19 cellular contexts compared by ENCODE assay signal in genomic region chr4:30755306-30755705, GRCh38. TPM values are rescaled to one million over a fixed set of nuclear protein-coding genes. Genes with fewer than 3 reads are reported as not detected.
DNase-seq lines count a peak whose midpoint lies in the region; ATAC-seq and TF ChIP-seq lines count a peak whose summit lies in the region.
"Had no signal": no experiment of that assay in that cellular context is flagged by ENCODE, and none has a peak within 500 bp of the region (broad histone marks: within the 10 kb centered on the region; RNA-seq: fewer than 3 reads in every experiment).

No MANE protein-coding gene starts in this region.

- peak overlapping the region; percentile 68 for H2BK15ac ChIP-seq in mesenchymal stem cell (ENCODE audit: low read depth, poor library complexity, severe bottlenecking)

- H3K4me2 ChIP-seq in SK-N-SH = no peak overlapping the region
- H3K4me2 ChIP-seq in mesenchymal stem cell (ENCODE audit: low read length, poor library complexity, severe bottlenecking) = no peak overlapping the region
- H3K4me2 ChIP-seq: GM23338 had no signal

- ATAC-seq in SK-N-SH treated with all-trans-retinoic acid at 6 μM for 48 hours = no peak
- ATAC-seq in stimulated activated memory B cell treated with anti-CD40 and anti-IgM and Interleukin-4, amounts not matched to agents 10 μg/mL and 1 μg/mL and 100 μg/mL, for 72 hours = no peak
- ATAC-seq: GM12878, GM23338, K562 had no signal

- H2AFZ ChIP-seq in SK-N-SH (ENCODE audit: low read depth) (0 out of 2 replicates have a peak overlapping the region, but pooled peaks have one; percentile 8), mesenchymal stem cell (ENCODE audit: low read depth, low read length) (no peak overlapping the region)
- H2AFZ ChIP-seq: GM23338 had no signal

- H3K27ac Mint-ChIP-seq in chondrocyte (ENCODE audit: unreplicated experiment) = peak overlapping the region; percentile 55
- no peak overlapping the region for H3K27ac Mint-ChIP-seq in stimulated activated memory B cell treated with anti-CD40 and anti-IgM and Interleukin-4, amounts not matched to agents 10 μg/mL and 1 μg/mL and 100 μg/mL, for 72 hours
- H3K27ac Mint-ChIP-seq: CD4-positive, alpha-beta T cell; GM23338 had no signal

- no peaks in the 10 kb centered on the region for H3K9me2 ChIP-seq in SK-N-SH

- H3K9me3 Mint-ChIP-seq in chondrocyte (ENCODE audit: low read depth) = no peaks in the 10 kb centered on the region
- no peaks in the 10 kb centered on the region for H3K9me3 Mint-ChIP-seq in stimulated activated memory B cell treated with anti-CD40 and anti-IgM and Interleukin-4, amounts not matched to agents 10 μg/mL and 1 μg/mL and 100 μg/mL, for 72 hours
- H3K9me3 Mint-ChIP-seq: GM23338 had no signal

- no peak for TF ChIP-seq CTCF in SK-N-SH (IDR thresholded peaks at IDR 0.05)
- TF ChIP-seq CTCF in chondrocyte (IDR thresholded peaks at IDR 0.05) = no peak
- no peak for TF ChIP-seq CTCF in GM10266 (IDR thresholded peaks at IDR 0.05; ENCODE audit: control insufficient read depth, insufficient read depth, low read depth, missing control alignments)

- H3K9ac ChIP-seq in SK-N-SH (no peak overlapping the region), mesenchymal stem cell (ENCODE audit: low read length) (no peak overlapping the region)

- H3K9me3 ChIP-seq in SK-N-SH (no peaks in the 10 kb centered on the region), mesenchymal stem cell (ENCODE audit: control insufficient read depth, low read length) (no peaks in the 10 kb centered on the region)
- H3K9me3 ChIP-seq: BE2C had no signal

- H4K91ac ChIP-seq in mesenchymal stem cell (ENCODE audit: low read length) = no peak overlapping the region

- no peak overlapping the region for H3K23ac ChIP-seq in mesenchymal stem cell (ENCODE audit: low read length in 2 of 2)

- H2BK120ac ChIP-seq in mesenchymal stem cell (ENCODE audit: low read depth, low read length) = peak overlapping the region; percentile 45

- H3K4me3 ChIP-seq in SK-N-SH (ENCODE audit: low read depth in 2 of 2, low read length in 1 of 2) (no peak overlapping the region), mesenchymal stem cell (ENCODE audit: insufficient read depth in 1 of 2, low read depth in 1 of 2, low read length in 2 of 2) (no peak overlapping the region)
- H3K4me3 ChIP-seq: GM12878, GM23338, K562 had no signal

- no peak overlapping the region for H3K4me3 Mint-ChIP-seq in chondrocyte (ENCODE audit: unreplicated experiment)
- H3K4me3 Mint-ChIP-seq in stimulated activated memory B cell treated with anti-CD40 and anti-IgM and Interleukin-4, amounts not matched to agents 10 μg/mL and 1 μg/mL and 100 μg/mL, for 72 hours = no peak overlapping the region
- H3K4me3 Mint-ChIP-seq: CD4-positive, alpha-beta T cell; GM23338 had no signal

- no peak overlapping the region for H4K8ac ChIP-seq in mesenchymal stem cell (ENCODE audit: low read length)

- H2AK5ac ChIP-seq in mesenchymal stem cell (ENCODE audit: low read length, severe bottlenecking) = peak overlapping the region; percentile 35

- no peaks in the 10 kb centered on the region for H3K27me3 Mint-ChIP-seq in chondrocyte (ENCODE audit: low read depth)
- H3K27me3 Mint-ChIP-seq in stimulated activated memory B cell treated with anti-CD40 and anti-IgM and Interleukin-4, amounts not matched to agents 10 μg/mL and 1 μg/mL and 100 μg/mL, for 72 hours = no peaks in the 10 kb centered on the region
- H3K27me3 Mint-ChIP-seq: CD4-positive, alpha-beta T cell had no signal

- CTCF ChIA-PET in SK-N-SH (lab: Yijun Ruan, JAX) = no interaction called here

- H3K14ac ChIP-seq in mesenchymal stem cell (ENCODE audit: low read length in 2 of 2) = no peak overlapping the region

- H3F3A ChIP-seq in SK-N-SH (replicated peaks; ENCODE audit: insufficient read depth) = no peaks in the 10 kb centered on the region

- no peaks in the 10 kb centered on the region for H4K20me1 ChIP-seq in SK-N-SH (ENCODE audit: insufficient read depth)

- no peak for TF ChIP-seq RAD21 in SK-N-SH (IDR thresholded peaks at IDR 0.05; ENCODE audit: low read length)

- no peak overlapping the region for H2BK5ac ChIP-seq in mesenchymal stem cell (ENCODE audit: low read depth, low read length, poor library complexity, severe bottlenecking)

- H3K79me2 ChIP-seq in SK-N-SH (ENCODE audit: insufficient read depth) = no peaks in the 10 kb centered on the region

- no peaks in the 10 kb centered on the region for H3K27me3 ChIP-seq in SK-N-SH (ENCODE audit: insufficient read depth)
- H3K27me3 ChIP-seq in mesenchymal stem cell (ENCODE audit: control insufficient read depth in 1 of 2, insufficient read depth in 1 of 2, low read length in 2 of 2) = no peaks in the 10 kb centered on the region
- H3K27me3 ChIP-seq: BE2C had no signal

- H3K27ac ChIP-seq in SK-N-SH (ENCODE audit: low read depth in 2 of 2, low read length in 1 of 2) = no peak overlapping the region
- no peak overlapping the region for H3K27ac ChIP-seq in mesenchymal stem cell (ENCODE audit: low read length, poor library complexity, severe bottlenecking)
- H3K27ac ChIP-seq: 22Rv1 had no signal

- H3K18ac ChIP-seq in mesenchymal stem cell (ENCODE audit: low read depth in 1 of 2, low read length in 2 of 2) = peak overlapping the region; percentile 64 to 78

- POLR2A ChIA-PET in SK-N-SH (lab: Yijun Ruan, JAX) = no interaction called here

- no peaks in the 10 kb centered on the region for H3K4me1 Mint-ChIP-seq in chondrocyte (ENCODE audit: low read depth)
- no peaks in the 10 kb centered on the region for H3K4me1 Mint-ChIP-seq in stimulated activated memory B cell treated with anti-CD40 and anti-IgM and Interleukin-4, amounts not matched to agents 10 μg/mL and 1 μg/mL and 100 μg/mL, for 72 hours
- H3K4me1 Mint-ChIP-seq: GM23338 had no signal

- no peak overlapping the region for H3K4ac ChIP-seq in mesenchymal stem cell (ENCODE audit: low read depth in 1 of 2, low read length in 2 of 2)

- H3K36me3 Mint-ChIP-seq in chondrocyte (ENCODE audit: low read depth) = no peaks in the 10 kb centered on the region
- no peaks in the 10 kb centered on the region for H3K36me3 Mint-ChIP-seq in stimulated activated memory B cell treated with anti-CD40 and anti-IgM and Interleukin-4, amounts not matched to agents 10 μg/mL and 1 μg/mL and 100 μg/mL, for 72 hours

- peak overlapping the region; percentile 45 to 82 for H2BK12ac ChIP-seq in mesenchymal stem cell (ENCODE audit: low read length in 2 of 2)

- no peak for DNase-seq in SK-N-SH
- DNase-seq in chondrocyte (ENCODE audit: low spot score) = no peak
- DNase-seq in mesenchymal stem cell = peak; percentile 52
- DNase-seq in SHP77 (lab: John Stamatoyannopoulos, UW) = no peak
- DNase-seq in GM10266 (ENCODE audit: extremely low spot score) = no peak
- DNase-seq in SKM-1 (lab: John Stamatoyannopoulos, UW; ENCODE audit: unreplicated experiment) = no peak
- DNase-seq: BE2C; Calu3; CD4-positive, alpha-beta T cell; NCI-H1436 treated with DMSO at 0.1 percent for 48 hours; NCI-H2029 treated with DMSO at 0.1 percent for 48 hours; NCI-H2171 treated with DMSO at 0.1 percent for 48 hours; NCI-H82 had no signal

- no peaks in the 10 kb centered on the region for H3K79me1 ChIP-seq in mesenchymal stem cell (replicated peaks; ENCODE audit: low read length, poor library complexity, severe bottlenecking)

- TF ChIP-seq EP300 in SK-N-SH (IDR thresholded peaks at IDR 0.05; ENCODE audit: borderline replicate concordance in 1 of 2, low read depth in 1 of 2, low read length in 1 of 2) = no peak

- H3K36me3 ChIP-seq in SK-N-SH (replicated peaks in 1 of 2; ENCODE audit: control insufficient read depth in 1 of 2, insufficient read depth in 2 of 2, low read length in 1 of 2) (no peaks in the 10 kb centered on the region), mesenchymal stem cell (ENCODE audit: control insufficient read depth in 1 of 2, insufficient read depth in 2 of 2, low read depth in 1 of 2, low read length in 2 of 2) (no peaks in the 10 kb centered on the region)
- H3K36me3 ChIP-seq: BE2C had no signal

- H3K4me1 ChIP-seq in SK-N-SH (ENCODE audit: control insufficient read depth in 1 of 2, insufficient read depth in 2 of 2, low read depth in 1 of 2, low read length in 1 of 2) (peaks cover 0 to 27% of the 10 kb centered on the region in 2 experiments; a peak in 2 of 4 replicates), mesenchymal stem cell (ENCODE audit: control insufficient read depth, insufficient read depth, low read depth, low read length) (no peaks in the 10 kb centered on the region)
- H3K4me1 ChIP-seq: BE2C had no signal

TF ChIP-seq in SK-N-SH, 30 proteins besides CTCF, POLR2A, EP300 and RAD21:
- TF ChIP-seq FOXM1 (IDR thresholded peaks at IDR 0.05; ENCODE audit: low read depth) (no peak), MEF2A (IDR thresholded peaks at IDR 0.05; ENCODE audit: borderline replicate concordance, low read depth) (no peak), SIN3A (IDR thresholded peaks at IDR 0.05; ENCODE audit: borderline replicate concordance, low read depth, low read length) (no peak)
TF ChIP-seq in SK-N-SH: peak in this region for 0.

TF ChIP-seq in SK-N-SH treated with all-trans-retinoic acid at 6 μM for 48 hours, 23 proteins besides CTCF, POLR2A, EP300 and RAD21 (continues in another document):
- TF ChIP-seq GLIS3 (CRISPR knock-in tag; IDR thresholded peaks at IDR 0.05) = no peak
- TF ChIP-seq POU6F1 (CRISPR knock-in tag; IDR thresholded peaks at IDR 0.05; ENCODE audit: borderline replicate concordance, low read depth) = no peak
- TF ChIP-seq ZNF8 (CRISPR knock-in tag; IDR thresholded peaks at IDR 0.05) = no peak
- TF ChIP-seq ISL1 (CRISPR knock-in tag; IDR thresholded peaks at IDR 0.05) = no peak

RNA-seq across cellular contexts. Expression of gene PCDH7, which starts 35.1 kb away (rescaled TPM):
- polyA plus RNA-seq in SK-N-SH (2012; rRNA removed) = 0.45 and 0.48 TPM in 2 replicates
- polyA plus RNA-seq in SK-N-SH (2012; cell fraction: cytosol; rRNA removed) = 0.45 and 0.53 TPM in 2 replicates
- polyA plus RNA-seq in SK-N-SH (2012; cell fraction: nucleus; rRNA removed) = 0.35 and 0.63 TPM in 2 replicates
- total RNA-seq in chondrocyte = 70.3 to 141 TPM (median 72.3 TPM) in 3 replicates
- polyA plus RNA-seq in mesenchymal stem cell (2013, experiment 1 of 2) = 17.0 TPM
- polyA plus RNA-seq in mesenchymal stem cell (2013, experiment 2 of 2) = 17.7 TPM
- total RNA-seq: CD4-positive, alpha-beta T cell; K562 had no signal
- polyA plus RNA-seq: K562 had no signal
